Comparison of ENCODE assay signal across 20 cellular contexts in genomic region chr20:25380945-25381614, GRCh38. TPM values are rescaled to one million over a fixed set of nuclear protein-coding genes. Genes with fewer than 3 reads are reported as not detected.
DNase-seq lines count a peak whose midpoint lies in the region; ATAC-seq and TF ChIP-seq lines count a peak whose summit lies in the region.
"Had no signal": no experiment of that assay in that cellular context is flagged by ENCODE, and none has a peak within 500 bp of the region (broad histone marks: within the 10 kb centered on the region; RNA-seq: fewer than 3 reads in every experiment).

No MANE protein-coding gene starts in this region.

- no peaks in the 10 kb centered on the region for H3K9me3 ChIP-seq in DND-41 (ENCODE audit: insufficient read depth, low read length, severe bottlenecking)
- no peaks in the 10 kb centered on the region for H3K9me3 ChIP-seq in mesenchymal stem cell (ENCODE audit: control insufficient read depth, low read length)
- no peaks in the 10 kb centered on the region for H3K9me3 ChIP-seq in WERI-Rb-1 (ENCODE audit: severe bottlenecking)

- no peak overlapping the region for H3K4ac ChIP-seq in mesenchymal stem cell (ENCODE audit: low read depth in 1 of 2, low read length in 2 of 2)

- H3K27me3 Mint-ChIP-seq in activated T-helper 17 cell treated with anti-CD3 and anti-CD28 coated beads, Interleukin-2, amount 50 U/mL, for 72 hours: no peaks in the 10 kb centered on the region

- WGBS in mesenchymal stem cell: 88% methylated on average over 4 of the region's 7 CpGs

- TF ChIP-seq CTCF in DND-41 (IDR thresholded peaks at IDR 0.05; ENCODE audit: borderline replicate concordance, extremely low read depth, low read length, poor library complexity, severe bottlenecking) (no peak), omental fat pad (IDR thresholded peaks at IDR 0.05) (no peak), WERI-Rb-1 (IDR thresholded peaks at IDR 0.05; ENCODE audit: low read depth, low read length) (no peak)

- H3K79me1 ChIP-seq in mesenchymal stem cell (replicated peaks; ENCODE audit: low read length, poor library complexity, severe bottlenecking): peaks cover 15% of the 10 kb centered on the region

- H3K27me3 ChIP-seq in DND-41 (ENCODE audit: insufficient read depth, low read length, poor library complexity): no peaks in the 10 kb centered on the region
- no peaks in the 10 kb centered on the region for H3K27me3 ChIP-seq in mesenchymal stem cell (ENCODE audit: control insufficient read depth in 1 of 2, insufficient read depth in 1 of 2, low read length in 2 of 2)
- no peaks in the 10 kb centered on the region for H3K27me3 ChIP-seq in WERI-Rb-1 (ENCODE audit: insufficient read depth, low read depth, severe bottlenecking)

- peak overlapping the region; percentile 25 for H4K91ac ChIP-seq in mesenchymal stem cell (ENCODE audit: low read length)

- peaks cover 98% of the 10 kb centered on the region for H3K79me2 ChIP-seq in DND-41 (ENCODE audit: insufficient read depth, low read length)

- H3K4me3 ChIP-seq in DND-41 (ENCODE audit: low read depth in 1 of 2, low read length in 2 of 2) (no peak overlapping the region), mesenchymal stem cell (ENCODE audit: insufficient read depth in 1 of 2, low read depth in 1 of 2, low read length in 2 of 2) (no peak overlapping the region), WERI-Rb-1 (ENCODE audit: low read depth, low read length) (no peak overlapping the region)

- H3K9ac ChIP-seq in DND-41 (ENCODE audit: low read depth, low read length) (no peak overlapping the region), mesenchymal stem cell (ENCODE audit: low read length) (no peak overlapping the region)

- H3K23ac ChIP-seq in mesenchymal stem cell (ENCODE audit: low read length in 2 of 2): peak overlapping the region in 1 of 2 experiments; percentile 10

- H3K14ac ChIP-seq in mesenchymal stem cell (ENCODE audit: low read length in 2 of 2): peak overlapping the region in 1 of 2 experiments; percentile 22

- H3K9me3 Mint-ChIP-seq in activated naive CD4-positive, alpha-beta T cell treated with anti-CD3 and anti-CD28 coated beads, Interleukin-2, amount 50 U/mL, for 72 hours: no peaks in the 10 kb centered on the region
- no peaks in the 10 kb centered on the region for H3K9me3 Mint-ChIP-seq in activated T-helper 17 cell treated with anti-CD3 and anti-CD28 coated beads, Interleukin-2, amount 50 U/mL, for 72 hours

- peak overlapping the region; percentile 3 to 5 for H3K27ac Mint-ChIP-seq in activated naive CD4-positive, alpha-beta T cell treated with anti-CD3 and anti-CD28 coated beads, Interleukin-2, amount 50 U/mL, for 72 hours
- peak overlapping the region; percentile 18 for H3K27ac Mint-ChIP-seq in activated T-helper 17 cell treated with anti-CD3 and anti-CD28 coated beads, Interleukin-2, amount 50 U/mL, for 72 hours

- H4K20me1 ChIP-seq in DND-41 (ENCODE audit: insufficient read depth, low read length): peaks cover 69% of the 10 kb centered on the region

- H2AFZ ChIP-seq in DND-41 (ENCODE audit: low read depth, low read length) (no peak overlapping the region), mesenchymal stem cell (ENCODE audit: low read depth, low read length) (no peak overlapping the region)

- no peak overlapping the region for H2AK5ac ChIP-seq in mesenchymal stem cell (ENCODE audit: low read length, severe bottlenecking)

- H2BK12ac ChIP-seq in mesenchymal stem cell (ENCODE audit: low read length in 2 of 2): peak overlapping the region in 1 of 2 experiments; percentile 37

- H3K4me1 ChIP-seq in DND-41 (ENCODE audit: insufficient read depth, low read length) (no peaks in the 10 kb centered on the region), mesenchymal stem cell (ENCODE audit: control insufficient read depth, insufficient read depth, low read depth, low read length) (peaks cover 20% of the 10 kb centered on the region)

- H3K36me3 Mint-ChIP-seq in activated naive CD4-positive, alpha-beta T cell treated with anti-CD3 and anti-CD28 coated beads, Interleukin-2, amount 50 U/mL, for 72 hours: peaks cover 0 to 13% of the 10 kb centered on the region in 2 donors
- H3K36me3 Mint-ChIP-seq in activated T-helper 17 cell treated with anti-CD3 and anti-CD28 coated beads, Interleukin-2, amount 50 U/mL, for 72 hours (ENCODE audit: low read depth): peaks cover 9% of the 10 kb centered on the region

- H2BK5ac ChIP-seq in mesenchymal stem cell (ENCODE audit: low read depth, low read length, poor library complexity, severe bottlenecking): no peak overlapping the region

- no peak overlapping the region for H3K18ac ChIP-seq in mesenchymal stem cell (ENCODE audit: low read depth in 1 of 2, low read length in 2 of 2)

- H3K4me3 Mint-ChIP-seq in activated T-helper 17 cell treated with anti-CD3 and anti-CD28 coated beads, Interleukin-2, amount 50 U/mL, for 72 hours: no peak overlapping the region

- H3K27ac ChIP-seq in DND-41 (ENCODE audit: low read length) (0 out of 2 replicates have a peak overlapping the region, but pooled peaks have one; percentile 16), mesenchymal stem cell (ENCODE audit: low read length, poor library complexity, severe bottlenecking) (no peak overlapping the region), WERI-Rb-1 (no peak overlapping the region)
- H3K27ac ChIP-seq: 22Rv1 had no signal

- peaks cover 13% of the 10 kb centered on the region for H3K4me1 Mint-ChIP-seq in activated T-helper 17 cell treated with anti-CD3 and anti-CD28 coated beads, Interleukin-2, amount 50 U/mL, for 72 hours

- H2BK15ac ChIP-seq in mesenchymal stem cell (ENCODE audit: low read depth, poor library complexity, severe bottlenecking): no peak overlapping the region

- no peak overlapping the region for H2BK120ac ChIP-seq in mesenchymal stem cell (ENCODE audit: low read depth, low read length)

- peak overlapping the region; percentile 5 for H4K8ac ChIP-seq in mesenchymal stem cell (ENCODE audit: low read length)

- no peak overlapping the region for H3K4me2 ChIP-seq in DND-41 (ENCODE audit: insufficient read depth, low read length)
- H3K4me2 ChIP-seq in mesenchymal stem cell (ENCODE audit: low read length, poor library complexity, severe bottlenecking): no peak overlapping the region

- no peak for DNase-seq in activated naive CD4-positive, alpha-beta T cell treated with anti-CD3 and anti-CD28 coated beads, Interleukin-2, amount 50 U/mL, for 72 hours (ENCODE audit: low spot score in 2 of 2)
- no peak for DNase-seq in activated naive CD4-positive, alpha-beta T cell treated with Interleukin-2 at 50 U/mL for 16 hours
- DNase-seq in DND-41 (no peak), mesenchymal stem cell (no peak), NCI-H1092 treated with DMSO at 0.1 percent for 48 hours (lab: John Stamatoyannopoulos, UW) (no peak), omental fat pad (ENCODE audit: low spot score) (no peak), WERI-Rb-1 (no peak)
- DNase-seq: C1 segment of cervical spinal cord, COR-L47, DMS153, EL, H7, Kasumi-1, MM.1S, NCI-H1105, NCI-H1694, NCI-H524, SHP77 had no signal

- no peak for ATAC-seq in activated naive CD4-positive, alpha-beta T cell treated with anti-CD3 and anti-CD28 coated beads, Interleukin-2, amount 50 U/mL, for 72 hours
- ATAC-seq in DND-41 (ENCODE audit: insufficient read depth, low read depth) (no peak), omental fat pad (ENCODE audit: low FRiP score) (no peak)
- ATAC-seq in activated T-helper 17 cell treated with anti-CD3 and anti-CD28 coated beads, Interleukin-2, amount 50 U/mL, for 72 hours (replicated peaks): no peak

- peaks cover 39% of the 10 kb centered on the region for H3K36me3 ChIP-seq in DND-41 (ENCODE audit: insufficient read depth, low read length)
- H3K36me3 ChIP-seq in mesenchymal stem cell (ENCODE audit: control insufficient read depth in 1 of 2, insufficient read depth in 2 of 2, low read depth in 1 of 2, low read length in 2 of 2): peaks cover 13 to 17% of the 10 kb centered on the region in 2 experiments
- peaks cover 17% of the 10 kb centered on the region for H3K36me3 ChIP-seq in WERI-Rb-1

RNA-seq across cellular contexts. Expression of gene ABHD12, which starts 9.6 kb away (rescaled TPM):
- total RNA-seq in activated naive CD4-positive, alpha-beta T cell treated with anti-CD3 and anti-CD28 coated beads, Interleukin-2, amount 50 U/mL, for 72 hours: 10 to 100 TPM; 13.8 to 20.2 TPM
- 10 to 100 TPM; 11.2 to 23.0 TPM for total RNA-seq in activated T-helper 17 cell treated with anti-CD3 and anti-CD28 coated beads, Interleukin-2, amount 50 U/mL, for 72 hours
- polyA plus RNA-seq in mesenchymal stem cell (2013, experiment 1 of 2): 71.9 TPM
- polyA plus RNA-seq in mesenchymal stem cell (2013, experiment 2 of 2): 74.0 TPM
- 10 to 100 TPM; 30.3 to 46.3 (median 38.4) TPM for total RNA-seq in omental fat pad

RNA-seq across cellular contexts. Expression of gene GINS1, which starts 26.4 kb away (rescaled TPM):
- 10 to 100 TPM; 26.3 to 26.6 TPM for total RNA-seq in activated naive CD4-positive, alpha-beta T cell treated with anti-CD3 and anti-CD28 coated beads, Interleukin-2, amount 50 U/mL, for 72 hours
- 10 to 100 TPM; 20.9 to 31.1 TPM for total RNA-seq in activated T-helper 17 cell treated with anti-CD3 and anti-CD28 coated beads, Interleukin-2, amount 50 U/mL, for 72 hours
- polyA plus RNA-seq in mesenchymal stem cell (2013, experiment 1 of 2): 2.7 TPM
- 2.5 TPM for polyA plus RNA-seq in mesenchymal stem cell (2013, experiment 2 of 2)
- 1 to 10 TPM in 1 of 4 donors, under 1 TPM in 3; 0.13 to 1.1 (median 0.58) TPM for total RNA-seq in omental fat pad

Comparison
In these comparisons a context has a peak if more than half of its experiments do, and no peak if none do; other contexts are left out.
1. RNA of gene GINS1, which starts 26.4 kb away (total RNA-seq): 20.9 to 31.1 TPM in activated T-helper 17 cell treated with anti-CD3 and anti-CD28 coated beads, Interleukin-2, amount 50 U/mL, for 72 hours and 26.3 to 26.6 TPM in activated naive CD4-positive, alpha-beta T cell treated with anti-CD3 and anti-CD28 coated beads, Interleukin-2, amount 50 U/mL, for 72 hours; 0.13 to 1.1 TPM in omental fat pad; every median in the first group is over 10 times any median in the second.